ENCODE assay signal across 7 cellular contexts in genomic region chr11:119567667-119568582, GRCh38.
DNase-seq lines count a peak whose midpoint lies in the region; ATAC-seq and TF ChIP-seq lines count a peak whose summit lies in the region.

No MANE protein-coding gene starts in this region.

- in situ Hi-C loops in mammary epithelial cell (cut with MboI; ENCODE audit: low sequenced_read_pairs in 2 of 2): no loop called here

- no peak overlapping the region for H4K8ac ChIP-seq in neuronal stem cell (ENCODE audit: low read depth, low read length)

- dilution Hi-C loops in mammary epithelial cell (cut with HindIII; ENCODE audit: low sequenced_read_pairs): no loop called here

- no peak for TF ChIP-seq POLR2A in NB4 (IDR thresholded peaks at IDR 0.05; ENCODE audit: extremely low read depth, insufficient read length)
- TF ChIP-seq POLR2A in esophagus squamous epithelium (IDR thresholded peaks at IDR 0.05): no peak

- ATAC-seq in GM19438 (IDR thresholded peaks at IDR 0.05; ENCODE audit: low read depth, unreplicated experiment): peak; percentile 83
- no peak for ATAC-seq in GM18519 (IDR thresholded peaks at IDR 0.05; ENCODE audit: low FRiP score, unreplicated experiment)

- H3K79me1 ChIP-seq in neuronal stem cell (ENCODE audit: low read depth, low read length): no peaks in the 10 kb centered on the region

- no peaks in the 10 kb centered on the region for H3K79me2 ChIP-seq in mammary epithelial cell (ENCODE audit: insufficient read depth, low read length)

- no peak overlapping the region for H3K27ac ChIP-seq in mammary epithelial cell (ENCODE audit: insufficient read depth, low read depth, low read length)
- no peak overlapping the region for H3K27ac ChIP-seq in neuronal stem cell (replicated peaks; ENCODE audit: low read length)
- peak overlapping the region in 2 of 4 donors; percentile 14 to 18 for H3K27ac ChIP-seq in esophagus squamous epithelium

- H3K18ac ChIP-seq in neuronal stem cell (ENCODE audit: low read length): peak overlapping the region; percentile 66

- peaks cover 10% of the 10 kb centered on the region for H3K4me1 ChIP-seq in mammary epithelial cell (ENCODE audit: insufficient read depth, low read length)
- peaks cover 7 to 12% of the 10 kb centered on the region in 2 donors for H3K4me1 ChIP-seq in neuronal stem cell (ENCODE audit: control insufficient read depth in 2 of 2, insufficient read depth in 1 of 2, low read depth in 1 of 2, low read length in 2 of 2)
- H3K4me1 ChIP-seq in esophagus squamous epithelium: peaks cover 10 to 31% (median 18%) of the 10 kb centered on the region in 3 donors

- intact Hi-C loops in mammary epithelial cell (cut with micrococcal nuclease): no loop called here
- intact Hi-C loops in esophagus squamous epithelium (cut with DNase I): no loop called here

- no peaks in the 10 kb centered on the region for H3K9me3 ChIP-seq in mammary epithelial cell (replicated peaks; ENCODE audit: insufficient read depth, low read length)
- H3K9me3 ChIP-seq in neuronal stem cell (replicated peaks in 1 of 2; ENCODE audit: control insufficient read depth in 2 of 2, insufficient read depth in 1 of 2, low read depth in 1 of 2, low read length in 2 of 2): no peaks in the 10 kb centered on the region
- H3K9me3 ChIP-seq in esophagus squamous epithelium: no peaks in the 10 kb centered on the region

- H3K27me3 ChIP-seq in mammary epithelial cell (ENCODE audit: insufficient read depth, low read length) (no peaks in the 10 kb centered on the region), neuronal stem cell (ENCODE audit: control insufficient read depth in 3 of 3, insufficient read depth in 3 of 3, low read depth in 1 of 3, low read length in 3 of 3) (no peaks in the 10 kb centered on the region), esophagus squamous epithelium (no peaks in the 10 kb centered on the region)

- H2BK15ac ChIP-seq in neuronal stem cell (ENCODE audit: low read length): peak overlapping the region; percentile 32

- no peak overlapping the region for H3K23ac ChIP-seq in neuronal stem cell (ENCODE audit: low read depth, low read length, poor library complexity)

- peak overlapping the region; percentile 3 for H2AK5ac ChIP-seq in neuronal stem cell (ENCODE audit: low read depth, low read length)

- no peak overlapping the region for H2AFZ ChIP-seq in mammary epithelial cell (ENCODE audit: low read depth, low read length)
- peak overlapping the region; percentile 90 for H2AFZ ChIP-seq in neuronal stem cell (ENCODE audit: low read length)

- peak; percentile 37 for DNase-seq in NB4 (ENCODE audit: low read depth)
- peak; percentile 52 for DNase-seq in mammary epithelial cell
- no peak for DNase-seq in neuronal stem cell (ENCODE audit: low spot score)
- DNase-seq in esophagus squamous epithelium (lab: John Stamatoyannopoulos, UW): no peak
- no peak for DNase-seq in stimulated activated CD4-positive, alpha-beta T cell treated with anti-CD3 and anti-CD28 coated beads, Interleukin-12 subunit alpha, Interleukin-12 subunit beta, amount 100 ng/mL, for 4 hours

- no peak overlapping the region for H3K4ac ChIP-seq in neuronal stem cell (ENCODE audit: low read length)

- H3K4me3 ChIP-seq in NB4 (ENCODE audit: low read depth, low read length) (no peak overlapping the region), mammary epithelial cell (replicated peaks in 1 of 3; ENCODE audit: insufficient read depth in 1 of 3, low read depth in 2 of 3, low read length in 3 of 3) (no peak overlapping the region), neuronal stem cell (ENCODE audit: low read length in 2 of 2) (no peak overlapping the region), esophagus squamous epithelium (no peak overlapping the region)

- no peak overlapping the region for H2BK5ac ChIP-seq in neuronal stem cell (ENCODE audit: low read length)

- 74% methylated on average over 7 of the region's 9 CpGs for WGBS in mammary epithelial cell (ENCODE audit: low coverage, missing lambda C conversion rate)
- WGBS in neuronal stem cell (ENCODE audit: extremely low coverage in 2 of 2, insufficient read length in 2 of 2, insufficient replicate concordance in 1 of 2), 2 donors: no CpG with 5 or more reads among the region's 9 CpGs
- WGBS in esophagus squamous epithelium, 2 donors: 38 to 45% methylated on average over 8 of the region's 9 CpGs

- H3K4me2 ChIP-seq in mammary epithelial cell (ENCODE audit: insufficient read depth, low read depth, low read length): no peak overlapping the region
- no peak overlapping the region for H3K4me2 ChIP-seq in neuronal stem cell (ENCODE audit: insufficient read depth, low read length, poor library complexity, severe bottlenecking)

- CTCF ChIA-PET in mammary epithelial cell (lab: Charles Lee; ENCODE audit: low non-redundant PET): interaction anchor here (0.6 kb wide), 1 partner anchor 34 kb away, joined by 5 read pairs; no protein-coding TSS in a partner anchor

- H3K9ac ChIP-seq in mammary epithelial cell (ENCODE audit: insufficient read depth, low read length) (no peak overlapping the region), neuronal stem cell (ENCODE audit: low read depth, low read length, poor library complexity) (no peak overlapping the region)

- H4K20me1 ChIP-seq in mammary epithelial cell (ENCODE audit: insufficient read depth, low read length): no peaks in the 10 kb centered on the region

- H4K91ac ChIP-seq in neuronal stem cell (ENCODE audit: low read depth, low read length, poor library complexity): no peak overlapping the region

- TF ChIP-seq CTCF in NB4 (IDR thresholded peaks at IDR 0.05; ENCODE audit: low read depth, low read length) (no peak), mammary epithelial cell (conservative IDR thresholded peaks at IDR 0.05 in 1 of 2, IDR thresholded peaks at IDR 0.05 in 1 of 2; ENCODE audit: extremely low read depth in 1 of 2, insufficient read depth in 1 of 2, low read depth in 1 of 2, low read length in 2 of 2) (no peak), esophagus squamous epithelium (IDR thresholded peaks at IDR 0.05) (no peak)

- H3K14ac ChIP-seq in neuronal stem cell (ENCODE audit: low read length): no peak overlapping the region

- H2BK12ac ChIP-seq in neuronal stem cell (ENCODE audit: low read length): no peak overlapping the region

- H2BK120ac ChIP-seq in neuronal stem cell (ENCODE audit: low read depth, low read length): no peak overlapping the region

- BruUV-seq in mammary epithelial cell (replicated peaks; lab: Mats Ljungman, UMichigan): no TSS peak

- H3K36me3 ChIP-seq in mammary epithelial cell (ENCODE audit: insufficient read depth, low read length) (no peaks in the 10 kb centered on the region), neuronal stem cell (replicated peaks in 1 of 2; ENCODE audit: control insufficient read depth in 2 of 2, insufficient read depth in 2 of 2, low read length in 2 of 2) (no peaks in the 10 kb centered on the region), esophagus squamous epithelium (no peaks in the 10 kb centered on the region)

Comparison
In these comparisons a context has a peak if more than half of its experiments do, and no peak if none do; other contexts are left out.
1. DNase-seq: peak in NB4 (single experiment) and mammary epithelial cell (single experiment); none in neuronal stem cell (single experiment), esophagus squamous epithelium (single experiment) and stimulated activated CD4-positive, alpha-beta T cell treated with anti-CD3 and anti-CD28 coated beads, Interleukin-12 subunit alpha, Interleukin-12 subunit beta, amount 100 ng/mL, for 4 hours (single experiment).